ENCODE assay signal across 18 cellular contexts in genomic region chr4:153260553-153261306, GRCh38. TPM values are rescaled to one million over a fixed set of nuclear protein-coding genes. Genes with fewer than 3 reads are reported as not detected.
A peak's percentile ranks its signal among the peaks of the same experiment; 100 is the strongest.
DNase-seq lines count a peak whose midpoint lies in the region; ATAC-seq and TF ChIP-seq lines count a peak whose summit lies in the region.
"Had no signal": no experiment of that assay in that cellular context is flagged by ENCODE, and none has a peak within 500 bp of the region (broad histone marks: within the 10 kb centered on the region; RNA-seq: fewer than 3 reads in every experiment).

No MANE protein-coding gene starts in this region.

- H4K8ac ChIP-seq in H9 (replicated peaks; ENCODE audit: insufficient read length, low read depth, low read length) = no peak overlapping the region

- H3K4me3 ChIP-seq in suprapubic skin = no peak overlapping the region

- H3K4me1 ChIP-seq in H9 (ENCODE audit: insufficient read depth, low read length) (peaks cover 7% of the 10 kb centered on the region; the same call in 1 of the 2 replicates), suprapubic skin (peaks cover 24% of the 10 kb centered on the region)

- ATAC-seq in natural killer cell (no peak), GM19035 (IDR thresholded peaks at IDR 0.05; ENCODE audit: unreplicated experiment) (no peak)
- ATAC-seq: effector memory CD8-positive, alpha-beta T cell; left ventricle myocardium superior had no signal

- H3K27me3 ChIP-seq in H9 (ENCODE audit: insufficient read depth, low read length) (no peaks in the 10 kb centered on the region), suprapubic skin (no peaks in the 10 kb centered on the region)

- no peaks in the 10 kb centered on the region for H4K20me1 ChIP-seq in H9 (ENCODE audit: control insufficient read depth, insufficient read depth, insufficient read length)

- H3K27ac Mint-ChIP-seq in H9 = peak overlapping the region; percentile 89 to 100 (median 99)
- H3K27ac Mint-ChIP-seq in natural killer cell = no peak overlapping the region
- H3K27ac Mint-ChIP-seq: activated CD4-positive, alpha-beta memory T cell treated with anti-CD3 and anti-CD28 coated beads for 36 hours; effector memory CD8-positive, alpha-beta T cell; IgD-negative memory B cell had no signal

- H3K79me1 ChIP-seq in H9 (ENCODE audit: insufficient read depth, low read depth, low read length, poor library complexity, severe bottlenecking) = no peaks in the 10 kb centered on the region

- no peak overlapping the region for H3K14ac ChIP-seq in H9 (ENCODE audit: insufficient read depth, low read length)

- DNase-seq in H9 (no peak), RWPE1 (ENCODE audit: low spot score) (no peak), fibroblast of peridontal ligament (ENCODE audit: extremely low read depth) (peak; percentile 42), suprapubic skin (ENCODE audit: low spot score in 2 of 2) (no peak), natural killer cell (no peak), putamen (ENCODE audit: low spot score) (no peak), NCI-H1930 (lab: John Stamatoyannopoulos, UW) (no peak)
- DNase-seq: activated CD4-positive, alpha-beta memory T cell treated with anti-CD3 and anti-CD28 coated beads for 36 hours; activated effector memory CD4-positive, alpha-beta T cell treated with Interleukin-2 at 50 U/mL for 16 hours; effector memory CD8-positive, alpha-beta T cell; hippocampal formation; left ventricle myocardium superior; NCI-H1436; NCI-H526 treated with DMSO at 0.1 percent for 48 hours; T-helper 9 cell had no signal

- POLR2A ChIA-PET in RWPE1 (lab: Yijun Ruan, JAX; ENCODE audit: low non-redundant PET) = no interaction called here

- no peak overlapping the region for H2BK120ac ChIP-seq in H9 (ENCODE audit: low read depth, low read length, poor library complexity, severe bottlenecking)

- H3K9ac ChIP-seq in H9 (ENCODE audit: extremely low read depth, insufficient read length, low read length) = no peak overlapping the region

- H4K91ac ChIP-seq in H9 (ENCODE audit: insufficient read length, low read depth, low read length) = no peak overlapping the region

- H2BK15ac ChIP-seq in H9 (ENCODE audit: low read depth, low read length) = no peak overlapping the region

- no peak overlapping the region for H2AFZ ChIP-seq in H9 (ENCODE audit: low read length)

- no peak overlapping the region for H3K23ac ChIP-seq in H9 (ENCODE audit: insufficient read length, low read depth, low read length)

- peaks cover 5 to 7% of the 10 kb centered on the region in 2 experiments; a peak in 3 of 5 replicates for H3K9me3 Mint-ChIP-seq in H9
- no peaks in the 10 kb centered on the region for H3K9me3 Mint-ChIP-seq in natural killer cell
- H3K9me3 Mint-ChIP-seq: effector memory CD8-positive, alpha-beta T cell had no signal

- H3K9me3 ChIP-seq in H9 (ENCODE audit: control insufficient read depth, low read depth, low read length) = no peaks in the 10 kb centered on the region
- H3K9me3 ChIP-seq in suprapubic skin = no peaks in the 10 kb centered on the region
- H3K9me3 ChIP-seq: neutrophil had no signal

- no peak overlapping the region for H2BK12ac ChIP-seq in H9 (ENCODE audit: insufficient read length, low read depth, low read length)

- no peak overlapping the region for H3K56ac ChIP-seq in H9 (ENCODE audit: insufficient read length, low read depth, low read length)

- peaks cover 3% of the 10 kb centered on the region; the same call in 1 of the 2 replicates for H3K79me2 ChIP-seq in H9 (ENCODE audit: insufficient read depth, low read length)

- TF ChIP-seq POLR2A in suprapubic skin (IDR thresholded peaks at IDR 0.05) = no peak

- H3K27me3 Mint-ChIP-seq in H9 (ENCODE audit: low read depth) = no peaks in the 10 kb centered on the region; the same call in 1 of the 2 replicates
- H3K27me3 Mint-ChIP-seq in natural killer cell (ENCODE audit: low read depth in 2 of 2) = peaks cover 11 to 12% of the 10 kb centered on the region in 2 donors

- H3K4me2 ChIP-seq in H9 (ENCODE audit: insufficient read depth, insufficient read length, low read length) = peak overlapping the region; percentile 60

- peaks cover 10% of the 10 kb centered on the region for H3K23me2 ChIP-seq in H9 (ENCODE audit: insufficient read length, low read depth, low read length, poor library complexity, severe bottlenecking)

- H2BK5ac ChIP-seq in H9 (ENCODE audit: insufficient read length, low read length) = no peak overlapping the region

- H4K5ac ChIP-seq in H9 (ENCODE audit: insufficient read length, low read depth, low read length) = no peak overlapping the region

- H3K4me1 Mint-ChIP-seq in H9 = peaks cover 40 to 43% of the 10 kb centered on the region in 2 experiments
- H3K4me1 Mint-ChIP-seq in natural killer cell = no peaks in the 10 kb centered on the region

- H3K36me3 ChIP-seq in suprapubic skin = no peaks in the 10 kb centered on the region
- H3K36me3 ChIP-seq: neutrophil had no signal

- no peak overlapping the region for H3T11ph ChIP-seq in H9 (ENCODE audit: low read length)

- no peak overlapping the region for H2BK20ac ChIP-seq in H9 (ENCODE audit: low read depth, low read length, poor library complexity, severe bottlenecking)

- H3K27ac ChIP-seq in H9 (ENCODE audit: insufficient read length, low read depth, low read length) (peak overlapping the region; percentile 80), RWPE1 (peak overlapping the region; percentile 40; the same call in 1 of the 2 replicates), suprapubic skin (peak overlapping the region; percentile 29)
- H3K27ac ChIP-seq: neutrophil had no signal

- peaks cover 7 to 23% (median 21%) of the 10 kb centered on the region in 3 experiments for H3K36me3 Mint-ChIP-seq in H9 (ENCODE audit: insufficient read depth in 1 of 3, low read depth in 3 of 3)
- no peaks in the 10 kb centered on the region for H3K36me3 Mint-ChIP-seq in natural killer cell
- H3K36me3 Mint-ChIP-seq: activated CD4-positive, alpha-beta memory T cell treated with anti-CD3 and anti-CD28 coated beads for 36 hours had no signal

- WGBS in H9 (ENCODE audit: extremely low coverage, insufficient read length, low lambda C conversion rate) = no CpG with 5 or more reads among the region's 3 CpGs
- WGBS in suprapubic skin = 49% methylated on average over 3 of the region's 3 CpGs

- H3K4ac ChIP-seq in H9 (ENCODE audit: low read depth, low read length) = no peak overlapping the region

- TF ChIP-seq EP300 in suprapubic skin (IDR thresholded peaks at IDR 0.05) = no peak

- no peak overlapping the region for H3K18ac ChIP-seq in H9 (ENCODE audit: insufficient read length, low read depth, low read length)

- H2AK5ac ChIP-seq in H9 (ENCODE audit: insufficient read length, low read length) = no peak overlapping the region

- intact Hi-C loops in natural killer cell (cut with micrococcal nuclease) = no loop called here

- H3K4me3 Mint-ChIP-seq in H9 (no peak overlapping the region; a peak in 2 of 5 replicates), natural killer cell (no peak overlapping the region)
- H3K4me3 Mint-ChIP-seq: activated CD4-positive, alpha-beta memory T cell treated with anti-CD3 and anti-CD28 coated beads for 36 hours; effector memory CD8-positive, alpha-beta T cell; IgD-negative memory B cell had no signal

- no peak for TF ChIP-seq CTCF in H9 (conservative IDR thresholded peaks at IDR 0.05)
- TF ChIP-seq CTCF in RWPE1 (conservative IDR thresholded peaks at IDR 0.05; ENCODE audit: low read depth) = no peak
- no peak for TF ChIP-seq CTCF in suprapubic skin (IDR thresholded peaks at IDR 0.05)
- no peak for TF ChIP-seq CTCF in natural killer cell (IDR thresholded peaks at IDR 0.05)

- CTCF ChIA-PET in RWPE1 (lab: Yijun Ruan, JAX) = no interaction called here

RNA-seq across cellular contexts. Expression of gene TRIM2, which starts 56.5 kb away (rescaled TPM):
- total RNA-seq in H9 (2021) = 28.9 and 29.0 TPM in 2 replicates
- 10 to 100 TPM; 17.3 to 45.1 (median 37.5) TPM for total RNA-seq in suprapubic skin
- total RNA-seq in natural killer cell = under 1 TPM in 1 of 3 donors, not detected in 2; 0.11 TPM

Comparison
In these comparisons a context has a peak if more than half of its experiments do, and no peak if none do; other contexts are left out.
1. H3K27ac ChIP-seq: peak in every context shown above with its lines; median percentile 80 in H9; 40 in RWPE1; 29 in suprapubic skin.
2. H3K27ac Mint-ChIP-seq: peak in H9 (3 of 3); none in natural killer cell (0 of 2).
3. RNA of gene TRIM2, which starts 56.5 kb away (total RNA-seq): 17.3 to 45.1 TPM in suprapubic skin and 28.9 to 29.0 TPM in H9; 0.11 TPM in natural killer cell; every median in the first group is over 10 times any median in the second.